In the genomic region with DNA sequence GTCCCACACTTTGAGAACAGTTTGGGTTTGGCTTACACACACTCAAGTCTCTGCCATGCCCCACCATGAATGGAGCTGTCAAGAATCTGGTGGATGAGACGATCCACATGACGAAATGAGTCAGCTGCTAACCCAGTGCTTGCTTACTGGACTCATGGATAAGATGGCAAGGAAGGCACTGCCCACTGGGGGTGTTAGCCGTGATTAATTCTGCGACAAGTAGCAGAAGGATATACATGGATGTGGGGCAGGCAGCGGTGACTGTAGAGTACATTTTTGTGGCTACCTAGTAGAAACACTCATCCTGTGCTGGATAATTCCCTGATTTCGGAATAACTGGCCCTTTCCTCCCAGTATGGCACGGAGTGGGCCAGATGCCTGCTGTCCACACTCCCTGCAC, we compare ENCODE assay signal across 25 cellular contexts.
"Had no signal": no experiment of that assay in that cellular context is flagged by ENCODE, and none has a peak within 500 bp of the region (broad histone marks: within the 10 kb centered on the region; RNA-seq: fewer than 3 reads in every experiment).

No MANE protein-coding gene starts in this region.

- DNase-seq: activated CD4-positive, alpha-beta memory T cell treated with anti-CD3 and anti-CD28 coated beads, Interleukin-2, amount 10 ng/mL, durations not matched to agents 7 days and 5 days; activated CD4-positive, alpha-beta T cell treated with anti-CD3 and anti-CD28 coated beads, Interleukin-2, amount 10 ng/mL, durations not matched to agents 7 days and 5 days; activated CD4-positive, CD25-positive, alpha-beta regulatory T cell treated with anti-CD3 and anti-CD28 coated beads, Interleukin-2, amount 50 U/mL, for 72 hours; activated CD8-positive, alpha-beta memory T cell treated with anti-CD3 and anti-CD28 coated beads, Interleukin-2, amount 50 U/mL, for 48 hours; activated gamma-delta T cell; activated naive CD4-positive, alpha-beta T cell treated with anti-CD3 and anti-CD28 coated beads, Interleukin-2, amount 50 U/mL, for 16 hours; activated T-cell treated with anti-CD3 and anti-CD28 coated beads, Interleukin-2, amount 50 U/mL, for 24 hours; amygdala; endodermal cell; foreskin fibroblast; heart left ventricle; hypothalamus; left ventricle myocardium superior; mucosa of descending colon; ovary; right lobe of liver; stimulated activated CD4-positive, alpha-beta T cell treated with anti-CD3 and anti-CD28 coated beads, Interleukin-4, amount 100 ng/mL, for 4 hours; stimulated activated CD8-positive, alpha-beta memory T cell treated with anti-CD3 and anti-CD28 coated beads, Interleukin-4, amount 100 ng/mL, for 48 hours; stimulated activated naive CD8-positive, alpha-beta T cell treated with anti-CD3 and anti-CD28 coated beads, Interleukin-15, amount 100 ng/mL, for 72 hours; substantia nigra; T-helper 9 cell; uterus; WERI-Rb-1 had no signal

- ATAC-seq: esophagus mucosa; heart left ventricle; left ventricle myocardium superior; mucosa of descending colon; right lobe of liver; stimulated activated memory B cell treated with anti-CD40 and anti-IgM and Interleukin-4, amounts not matched to agents 10 μg/mL and 1 μg/mL and 100 μg/mL, for 72 hours; stimulated activated naive CD8-positive, alpha-beta T cell treated with anti-CD3 and anti-CD28 coated beads, Interleukin-15, amount 100 ng/mL, for 72 hours had no signal
